16 cellular contexts compared by ENCODE assay signal in genomic region chr4:169352332-169352731, GRCh38.
DNase-seq lines count a peak whose midpoint lies in the region; ATAC-seq and TF ChIP-seq lines count a peak whose summit lies in the region.
"Had no signal": no experiment of that assay in that cellular context is flagged by ENCODE, and none has a peak within 500 bp of the region (broad histone marks: within the 10 kb centered on the region; RNA-seq: fewer than 3 reads in every experiment).

No MANE protein-coding gene starts in this region.

- no peaks in the 10 kb centered on the region for H3F3A ChIP-seq in SK-N-SH (replicated peaks; ENCODE audit: insufficient read depth)

- H3K27ac ChIP-seq in 22Rv1 (peak overlapping the region; percentile 42), Karpas-422 (ENCODE audit: low read length) (no peak overlapping the region), caudate nucleus (ENCODE audit: low read depth, low read length) (peak overlapping the region; percentile 0), stomach (peak overlapping the region in 4 of 5 donors; percentile 3 to 74 (median 56)), SK-N-SH (ENCODE audit: low read depth in 2 of 2, low read length in 1 of 2) (no peak overlapping the region), RWPE1 (no peak overlapping the region)
- H3K27ac ChIP-seq: A549, C4-2B, HL-60 had no signal

- no peaks in the 10 kb centered on the region for H3K9me3 ChIP-seq in Karpas-422 (ENCODE audit: low read length)
- no peaks in the 10 kb centered on the region for H3K9me3 ChIP-seq in stomach
- no peaks in the 10 kb centered on the region; the same call in 1 of the 2 replicates for H3K9me3 ChIP-seq in SK-N-SH
- H3K9me3 ChIP-seq: A549, Caco-2 had no signal

- H3K27me3 ChIP-seq in Karpas-422 (ENCODE audit: low read length) = no peaks in the 10 kb centered on the region
- H3K27me3 ChIP-seq in stomach = no peaks in the 10 kb centered on the region
- H3K27me3 ChIP-seq in SK-N-SH (ENCODE audit: insufficient read depth) = no peaks in the 10 kb centered on the region

- TF ChIP-seq EP300 in stomach (IDR thresholded peaks at IDR 0.05) (no peak), SK-N-SH (IDR thresholded peaks at IDR 0.05; ENCODE audit: borderline replicate concordance in 1 of 2, low read depth in 1 of 2, low read length in 1 of 2) (no peak)

- no peak for TF ChIP-seq RAD21 in SK-N-SH (IDR thresholded peaks at IDR 0.05; ENCODE audit: low read length)

- TF ChIP-seq CTCF in 22Rv1 (IDR thresholded peaks at IDR 0.05) (no peak), stomach (IDR thresholded peaks at IDR 0.05) (no peak), SK-N-SH (IDR thresholded peaks at IDR 0.05) (no peak), RWPE1 (conservative IDR thresholded peaks at IDR 0.05; ENCODE audit: low read depth) (no peak)

- H3K9ac ChIP-seq in Karpas-422 (ENCODE audit: low read length) = no peak overlapping the region
- H3K9ac ChIP-seq in SK-N-SH = no peak overlapping the region

- H3K4me1 ChIP-seq in Karpas-422 (ENCODE audit: low read length) (peaks cover 5% of the 10 kb centered on the region), stomach (peaks cover 0 to 14% (median 9%) of the 10 kb centered on the region in 4 donors), SK-N-SH (ENCODE audit: control insufficient read depth in 1 of 2, insufficient read depth in 2 of 2, low read depth in 1 of 2, low read length in 1 of 2) (no peaks in the 10 kb centered on the region; a peak in 1 of 4 replicates)
- H3K4me1 ChIP-seq: A549, Caco-2 had no signal

- H3K4me3 ChIP-seq in Karpas-422 (ENCODE audit: low read length) (no peak overlapping the region), stomach (no peak overlapping the region), SK-N-SH (ENCODE audit: low read depth in 2 of 2, low read length in 1 of 2) (no peak overlapping the region)
- H3K4me3 ChIP-seq: A549, GM23338 had no signal

- intact Hi-C loops in stomach (cut with DNase I; ENCODE audit: low total_unique reads) = no loop called here

- no peak for TF ChIP-seq POLR2A in stomach (IDR thresholded peaks at IDR 0.05)

- no peaks in the 10 kb centered on the region for H3K36me3 ChIP-seq in Karpas-422 (ENCODE audit: insufficient read depth, low read length)
- H3K36me3 ChIP-seq in stomach = no peaks in the 10 kb centered on the region
- H3K36me3 ChIP-seq in SK-N-SH (replicated peaks in 1 of 2; ENCODE audit: control insufficient read depth in 1 of 2, insufficient read depth in 2 of 2, low read length in 1 of 2) = no peaks in the 10 kb centered on the region

- no peaks in the 10 kb centered on the region for H3K9me2 ChIP-seq in Karpas-422 (replicated peaks; ENCODE audit: insufficient read depth, low read length)
- no peaks in the 10 kb centered on the region for H3K9me2 ChIP-seq in SK-N-SH

- 46 to 61% (median 53%) methylated on average over 3 of the region's 3 CpGs for WGBS in stomach, 5 donors
- 92% methylated on average over 3 of the region's 3 CpGs for WGBS in SK-N-SH (ENCODE audit: low lambda C conversion rate)

- DNase-seq in Karpas-422 = no peak
- DNase-seq in caudate nucleus (lab: John Stamatoyannopoulos, UW) = no peak
- no peak for DNase-seq in stomach
- DNase-seq in SK-N-SH = no peak
- no peak for DNase-seq in RWPE1 (ENCODE audit: low spot score)
- DNase-seq: AML-193; Caco-2; CD4-positive, alpha-beta T cell; GF-D8; HCEC 1CT had no signal

- H4K20me1 ChIP-seq in Karpas-422 (ENCODE audit: insufficient read depth, low read depth, low read length) (no peaks in the 10 kb centered on the region), SK-N-SH (ENCODE audit: insufficient read depth) (no peaks in the 10 kb centered on the region)

- H3K79me2 ChIP-seq in Karpas-422 (ENCODE audit: low read length) = no peaks in the 10 kb centered on the region
- H3K79me2 ChIP-seq in SK-N-SH (ENCODE audit: insufficient read depth) = no peaks in the 10 kb centered on the region

- CTCF ChIA-PET in SK-N-SH (lab: Yijun Ruan, JAX) = no interaction called here
- CTCF ChIA-PET in RWPE1 (lab: Yijun Ruan, JAX) = interaction anchor here (0.7 kb wide), 1 partner anchor 350 kb away, joined by 3 read pairs; no protein-coding TSS in a partner anchor

- H2AFZ ChIP-seq in Karpas-422 (ENCODE audit: low read length) (no peak overlapping the region), SK-N-SH (ENCODE audit: low read depth) (no peak overlapping the region)

- H3K4me2 ChIP-seq in Karpas-422 (ENCODE audit: low read depth, low read length, poor library complexity, severe bottlenecking) (peak overlapping the region; percentile 26), SK-N-SH (no peak overlapping the region)
- H3K4me2 ChIP-seq: A549, GM23338 had no signal

- no peak for ATAC-seq in HG02885 (IDR thresholded peaks at IDR 0.05; ENCODE audit: poor library complexity, unreplicated experiment)
- ATAC-seq: A549, GM23338 had no signal

- POLR2A ChIA-PET in SK-N-SH (lab: Yijun Ruan, JAX) (no interaction called here), RWPE1 (lab: Yijun Ruan, JAX; ENCODE audit: low non-redundant PET) (no interaction called here)

TF ChIP-seq in SK-N-SH, 30 proteins besides CTCF, POLR2A, EP300 and RAD21:
- TF ChIP-seq MAX (IDR thresholded peaks at IDR 0.05; ENCODE audit: low read depth) (no peak), TAF1 (IDR thresholded peaks at IDR 0.05; ENCODE audit: borderline replicate concordance, low read depth, low read length) (no peak)
TF ChIP-seq in SK-N-SH: peak in this region for 0.

Comparison
In these comparisons a context has a peak if more than half of its experiments do, and no peak if none do; other contexts are left out.
1. H3K27ac ChIP-seq: peak in 22Rv1 (single experiment), caudate nucleus (single experiment) and stomach (4 of 5); none in Karpas-422 (single experiment), SK-N-SH (0 of 2) and RWPE1 (single experiment).